ENCODE assay signal across 8 cellular contexts in the genomic region with DNA sequence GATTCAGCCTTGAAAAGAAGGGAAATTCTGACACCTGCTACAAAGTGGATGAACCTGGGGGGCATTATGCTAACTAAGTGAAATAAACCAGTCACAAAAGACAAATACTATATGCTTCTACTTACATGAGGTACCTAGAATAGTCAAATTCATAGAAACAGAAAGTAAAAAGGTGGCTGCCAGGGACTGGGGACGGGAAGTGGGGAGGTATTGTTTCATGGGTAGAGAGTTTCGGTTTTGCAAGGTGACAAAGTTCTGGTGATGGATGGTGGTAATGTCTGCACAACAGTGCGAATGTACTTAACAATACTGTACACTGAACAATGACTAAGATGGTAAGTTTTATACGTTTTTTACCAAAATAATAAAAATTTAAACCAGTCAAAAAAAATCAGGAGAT. TPM values are rescaled to one million over a fixed set of nuclear protein-coding genes. Genes with fewer than 3 reads are reported as not detected.
DNase-seq lines count a peak whose midpoint lies in the region; ATAC-seq and TF ChIP-seq lines count a peak whose summit lies in the region.

No MANE protein-coding gene starts in this region.

- peak; percentile 52 for ATAC-seq in GM21529 (IDR thresholded peaks at IDR 0.05; ENCODE audit: unreplicated experiment)

- H3K4me1 ChIP-seq in DOHH2 (ENCODE audit: control insufficient read depth, low read length) (peaks cover 75% of the 10 kb centered on the region), prostate gland (replicated peaks) (peaks cover 22% of the 10 kb centered on the region)

- no peak for TF ChIP-seq POLR2A in prostate gland (IDR thresholded peaks at IDR 0.05)

- peak overlapping the region; percentile 94 for H3K4me3 ChIP-seq in DOHH2 (ENCODE audit: low read length)
- no peak overlapping the region for H3K4me3 ChIP-seq in prostate gland

- H3K79me2 ChIP-seq in DOHH2 (ENCODE audit: control insufficient read depth, low read length) = peaks cover 86% of the 10 kb centered on the region

- H3K27me3 ChIP-seq in DOHH2 (ENCODE audit: control insufficient read depth, low read length) = no peaks in the 10 kb centered on the region
- H3K27me3 ChIP-seq in prostate gland (replicated peaks; ENCODE audit: insufficient read depth) = no peaks in the 10 kb centered on the region

- peak overlapping the region; percentile 96 for H3K4me2 ChIP-seq in DOHH2 (ENCODE audit: low read length)

- peaks cover 38% of the 10 kb centered on the region for H3K36me3 Mint-ChIP-seq in activated naive CD4-positive, alpha-beta T cell treated with anti-CD3 and anti-CD28 coated beads, Interleukin-2, amount 10 ng/mL, durations not matched to agents 7 days and 5 days

- H3K9me3 Mint-ChIP-seq in activated naive CD4-positive, alpha-beta T cell treated with anti-CD3 and anti-CD28 coated beads, Interleukin-2, amount 10 ng/mL, durations not matched to agents 7 days and 5 days = no peaks in the 10 kb centered on the region

- no peaks in the 10 kb centered on the region for H3K9me3 ChIP-seq in DOHH2 (ENCODE audit: control insufficient read depth, insufficient read depth, low read length)
- no peaks in the 10 kb centered on the region for H3K9me3 ChIP-seq in prostate gland

- WGBS in prostate gland = 12% methylated on average over 4 of the region's 4 CpGs

- peak; percentile 82 for DNase-seq in MV-4-11 (lab: John Stamatoyannopoulos, UW)
- peak; percentile 82 for DNase-seq in activated naive CD4-positive, alpha-beta T cell treated with anti-CD3 and anti-CD28 coated beads, Interleukin-2, amount 10 ng/mL, durations not matched to agents 7 days and 5 days
- DNase-seq in prostate gland (ENCODE audit: low spot score) = no peak
- no peak for DNase-seq in HUDEP-2 (lab: John Stamatoyannopoulos, UW; ENCODE audit: unreplicated experiment in 76 of 76)
- no peak for DNase-seq in DMS153 treated with DMSO at 0.1 percent for 48 hours (lab: John Stamatoyannopoulos, UW; ENCODE audit: unreplicated experiment)
- DNase-seq in AG08396 (ENCODE audit: low spot score) = no peak

- peak overlapping the region; percentile 70 for H3K4me3 Mint-ChIP-seq in activated naive CD4-positive, alpha-beta T cell treated with anti-CD3 and anti-CD28 coated beads, Interleukin-2, amount 10 ng/mL, durations not matched to agents 7 days and 5 days

- peak overlapping the region; percentile 97 for H3K27ac Mint-ChIP-seq in activated naive CD4-positive, alpha-beta T cell treated with anti-CD3 and anti-CD28 coated beads, Interleukin-2, amount 10 ng/mL, durations not matched to agents 7 days and 5 days

- no peaks in the 10 kb centered on the region for H3K9me2 ChIP-seq in DOHH2 (replicated peaks; ENCODE audit: control insufficient read depth, low read length)

- peak overlapping the region; percentile 99 for H3K27ac ChIP-seq in DOHH2 (ENCODE audit: low read depth, low read length)
- H3K27ac ChIP-seq in prostate gland = peak overlapping the region; percentile 75 to 99

- H3K36me3 ChIP-seq in DOHH2 (ENCODE audit: control insufficient read depth, low read length) (peaks cover 38% of the 10 kb centered on the region), prostate gland (no peaks in the 10 kb centered on the region)

- H3K27me3 Mint-ChIP-seq in activated naive CD4-positive, alpha-beta T cell treated with anti-CD3 and anti-CD28 coated beads, Interleukin-2, amount 10 ng/mL, durations not matched to agents 7 days and 5 days = no peaks in the 10 kb centered on the region

- no peak for TF ChIP-seq CTCF in DOHH2 (IDR thresholded peaks at IDR 0.05; ENCODE audit: low read depth, low read length, poor library complexity, severe bottlenecking)
- no peak for TF ChIP-seq CTCF in prostate gland (IDR thresholded peaks at IDR 0.05)

- intact Hi-C loops in prostate gland (cut with DNase I) = no loop called here

- peaks cover 79% of the 10 kb centered on the region for H3K4me1 Mint-ChIP-seq in activated naive CD4-positive, alpha-beta T cell treated with anti-CD3 and anti-CD28 coated beads, Interleukin-2, amount 10 ng/mL, durations not matched to agents 7 days and 5 days

- H4K20me1 ChIP-seq in DOHH2 (ENCODE audit: control insufficient read depth, insufficient read depth, low read depth, low read length) = no peaks in the 10 kb centered on the region

- CTCF ChIA-PET in activated naive CD4-positive, alpha-beta T cell treated with anti-CD3 and anti-CD28 coated beads, Interleukin-2, amount 10 ng/mL, durations not matched to agents 7 days and 5 days (lab: Charles Lee) = interaction anchor here (1.0 to 3.1 kb wide), 2 partner anchors 10 to 45 kb away, joined by 6 to 18 read pairs; no protein-coding TSS in a partner anchor

- peaks cover 28% of the 10 kb centered on the region for H3F3A ChIP-seq in DOHH2 (ENCODE audit: control insufficient read depth, insufficient read depth)

RNA-seq across cellular contexts. Expression of gene IDH2, which starts 4.8 kb away (rescaled TPM):
- 100 to 1,000 TPM in 1 of 2 donors, 10 to 100 TPM in 1; 98.1 to 190 TPM for total RNA-seq in prostate gland

Comparison
In these comparisons a context has a peak if more than half of its experiments do, and no peak if none do; other contexts are left out.
1. DNase-seq: peak in MV-4-11 (single experiment) and activated naive CD4-positive, alpha-beta T cell treated with anti-CD3 and anti-CD28 coated beads, Interleukin-2, amount 10 ng/mL, durations not matched to agents 7 days and 5 days (single experiment); none in prostate gland (single experiment), HUDEP-2 (0 of 76), DMS153 treated with DMSO at 0.1 percent for 48 hours (single experiment) and AG08396 (single experiment).